ENCODE assay signal across 15 cellular contexts in genomic region chr5:54760182-54760935, GRCh38.
DNase-seq lines count a peak whose midpoint lies in the region; ATAC-seq and TF ChIP-seq lines count a peak whose summit lies in the region.
"Had no signal": no experiment of that assay in that cellular context is flagged by ENCODE, and none has a peak within 500 bp of the region (broad histone marks: within the 10 kb centered on the region; RNA-seq: fewer than 3 reads in every experiment).

No MANE protein-coding gene starts in this region.

- peak overlapping the region; percentile 96 for H2BK12ac ChIP-seq in mesenchymal stem cell (ENCODE audit: low read length in 2 of 2)

- H3K4ac ChIP-seq in mesenchymal stem cell (ENCODE audit: low read depth in 1 of 2, low read length in 2 of 2): peak overlapping the region; percentile 69 to 76

- H3K27ac ChIP-seq in mesenchymal stem cell (ENCODE audit: low read length, poor library complexity, severe bottlenecking) (no peak overlapping the region), RWPE1 (no peak overlapping the region)

- H2BK15ac ChIP-seq in mesenchymal stem cell (ENCODE audit: low read depth, poor library complexity, severe bottlenecking): no peak overlapping the region

- peak; percentile 72 for DNase-seq in AG09309 (ENCODE audit: low read depth)
- peak; percentile 75 for DNase-seq in HCEC 1CT
- DNase-seq in cardiac fibroblast (ENCODE audit: low read depth in 2 of 2): peak; percentile 83 to 85
- DNase-seq in mesenchymal stem cell: peak; percentile 73
- no peak for DNase-seq in RWPE1 (ENCODE audit: low spot score)
- no peak for DNase-seq in NCI-H1694 (lab: John Stamatoyannopoulos, UW)
- no peak for DNase-seq in Ammon's horn (ENCODE audit: low spot score)
- DNase-seq: activated B cell treated with CpG ODN at 0.5 μM for 24 hours; activated naive CD8-positive, alpha-beta T cell treated with anti-CD3 and anti-CD28 coated beads, Interleukin-2, amount 10 ng/mL, durations not matched to agents 7 days and 5 days; DMS79 treated with DMSO at 0.1 percent for 48 hours; islet precursor cell; NCI-H1048; SW 1271; upper lobe of left lung had no signal

- H2BK120ac ChIP-seq in mesenchymal stem cell (ENCODE audit: low read depth, low read length): peak overlapping the region; percentile 45

- TF ChIP-seq CTCF in AG09309 (IDR thresholded peaks at IDR 0.05; ENCODE audit: control insufficient read depth, insufficient read depth, low read depth, low read length, missing control alignments) (no peak), cardiac fibroblast (IDR thresholded peaks at IDR 0.05; ENCODE audit: low read depth, low read length) (no peak), RWPE1 (conservative IDR thresholded peaks at IDR 0.05; ENCODE audit: low read depth) (no peak)

- no peak overlapping the region for H3K23ac ChIP-seq in mesenchymal stem cell (ENCODE audit: low read length in 2 of 2)

- ATAC-seq in GM19452 (IDR thresholded peaks at IDR 0.05; ENCODE audit: unreplicated experiment): no peak

- H3K18ac ChIP-seq in mesenchymal stem cell (ENCODE audit: low read depth in 1 of 2, low read length in 2 of 2): peak overlapping the region; percentile 49 to 59

- H3K79me1 ChIP-seq in mesenchymal stem cell (replicated peaks; ENCODE audit: low read length, poor library complexity, severe bottlenecking): no peaks in the 10 kb centered on the region

- peak overlapping the region; percentile 25 for H3K9ac ChIP-seq in mesenchymal stem cell (ENCODE audit: low read length)

- no peak overlapping the region for H3K4me3 ChIP-seq in AG09309 (ENCODE audit: control insufficient read depth, low read depth, low read length)
- no peak overlapping the region for H3K4me3 ChIP-seq in cardiac fibroblast (replicated peaks in 1 of 2; ENCODE audit: low read depth in 2 of 2, low read length in 2 of 2)
- no peak overlapping the region for H3K4me3 ChIP-seq in mesenchymal stem cell (ENCODE audit: insufficient read depth in 1 of 2, low read depth in 1 of 2, low read length in 2 of 2)
- H3K4me3 ChIP-seq: upper lobe of left lung had no signal

- no peak overlapping the region for H2AFZ ChIP-seq in mesenchymal stem cell (ENCODE audit: low read depth, low read length)

- peak overlapping the region in 1 of 2 experiments; percentile 48 for H3K14ac ChIP-seq in mesenchymal stem cell (ENCODE audit: low read length in 2 of 2)

- no peak overlapping the region for H3K4me2 ChIP-seq in mesenchymal stem cell (ENCODE audit: low read length, poor library complexity, severe bottlenecking)

- no peak overlapping the region for H2BK5ac ChIP-seq in mesenchymal stem cell (ENCODE audit: low read depth, low read length, poor library complexity, severe bottlenecking)

- no peak overlapping the region for H2AK5ac ChIP-seq in mesenchymal stem cell (ENCODE audit: low read length, severe bottlenecking)

- peaks cover 2% of the 10 kb centered on the region for H3K4me1 ChIP-seq in mesenchymal stem cell (ENCODE audit: control insufficient read depth, insufficient read depth, low read depth, low read length)

- no peak overlapping the region for H4K91ac ChIP-seq in mesenchymal stem cell (ENCODE audit: low read length)

- no peaks in the 10 kb centered on the region for H3K27me3 ChIP-seq in mesenchymal stem cell (ENCODE audit: control insufficient read depth in 1 of 2, insufficient read depth in 1 of 2, low read length in 2 of 2)
- H3K27me3 ChIP-seq: upper lobe of left lung had no signal

- no peaks in the 10 kb centered on the region for H3K36me3 ChIP-seq in mesenchymal stem cell (ENCODE audit: control insufficient read depth in 1 of 2, insufficient read depth in 2 of 2, low read depth in 1 of 2, low read length in 2 of 2)
- H3K36me3 ChIP-seq: upper lobe of left lung had no signal

- POLR2A ChIA-PET in RWPE1 (lab: Yijun Ruan, JAX; ENCODE audit: low non-redundant PET): no interaction called here

- peak overlapping the region; percentile 38 for H4K8ac ChIP-seq in mesenchymal stem cell (ENCODE audit: low read length)

- CTCF ChIA-PET in RWPE1 (lab: Yijun Ruan, JAX): interaction anchor here (0.6 to 0.8 kb wide), 3 partner anchors 85 to 456 kb away, joined by 3 read pairs; no protein-coding TSS in a partner anchor

- H3K9me3 ChIP-seq in mesenchymal stem cell (ENCODE audit: control insufficient read depth, low read length): no peaks in the 10 kb centered on the region
- H3K9me3 ChIP-seq: upper lobe of left lung had no signal

- WGBS in mesenchymal stem cell: 79% methylated on average over 5 of the region's 6 CpGs

Comparison
In these comparisons a context has a peak if more than half of its experiments do, and no peak if none do; other contexts are left out.
1. DNase-seq: peak in AG09309 (single experiment), HCEC 1CT (single experiment), cardiac fibroblast (2 of 2) and mesenchymal stem cell (single experiment); none in RWPE1 (single experiment), NCI-H1694 (single experiment) and Ammon's horn (single experiment).